ENCODE assay signal across 10 cellular contexts in the genomic region with DNA sequence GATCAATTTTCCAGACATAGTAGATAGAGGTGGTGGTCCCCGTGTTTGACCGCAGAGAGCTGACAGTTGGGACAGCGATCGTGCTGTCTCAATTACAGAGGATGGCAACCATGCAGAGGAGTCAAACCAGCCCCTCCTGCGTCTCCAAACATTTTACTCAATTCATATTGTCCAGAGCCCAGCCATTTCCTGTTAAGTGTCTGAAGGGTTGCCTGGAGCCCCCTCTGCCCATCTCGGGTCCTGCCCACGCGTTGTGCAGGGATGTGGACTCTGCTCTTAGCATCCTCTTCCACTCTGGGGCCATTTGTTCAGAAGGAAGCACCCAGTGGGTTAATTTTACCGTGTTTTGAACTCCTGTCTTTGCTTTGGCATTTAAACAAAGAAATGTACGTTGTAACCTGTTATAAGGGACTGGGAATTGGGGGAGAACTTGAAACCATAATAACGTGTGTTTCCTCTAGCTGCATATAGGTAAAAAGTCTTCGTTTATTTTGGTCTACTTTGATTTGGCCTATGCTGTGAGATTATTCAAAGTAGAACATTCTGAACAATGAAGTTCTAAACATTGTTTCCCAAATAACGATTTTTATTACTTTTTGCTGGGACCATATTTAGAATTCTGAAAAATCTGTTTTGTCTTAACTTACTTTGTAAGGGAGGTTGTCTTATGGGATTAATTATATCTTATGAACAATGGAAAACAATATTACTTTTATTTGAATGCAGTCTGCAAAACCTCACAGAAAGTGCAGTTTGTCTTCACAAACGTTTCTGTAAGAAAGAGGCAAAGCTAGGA. TPM values are rescaled to one million over a fixed set of nuclear protein-coding genes. Genes with fewer than 3 reads are reported as not detected.
A peak's percentile ranks its signal among the peaks of the same experiment; 100 is the strongest.
DNase-seq lines count a peak whose midpoint lies in the region; ATAC-seq, FAIRE-seq and TF ChIP-seq lines count a peak whose summit lies in the region.
"Had no signal": no experiment of that assay in that cellular context is flagged by ENCODE, and none has a peak within 500 bp of the region (broad histone marks: within the 10 kb centered on the region; RNA-seq: fewer than 3 reads in every experiment).

No MANE protein-coding gene starts in this region.

- H4K5ac ChIP-seq in IMR-90 (ENCODE audit: low read depth, low read length), result no peak overlapping the region

- H3K4ac ChIP-seq in IMR-90 (ENCODE audit: low read depth, low read length), result no peak overlapping the region

- intact Hi-C loops in IMR-90 (cut with micrococcal nuclease), result no loop called here
- intact Hi-C loops in spleen (cut with DNase I; ENCODE audit: low total_unique reads), result no loop called here
- intact Hi-C loops in left colon (cut with DNase I, micrococcal nuclease), result no loop called here

- H3K4me3 Mint-ChIP-seq in astrocyte (ENCODE audit: unreplicated experiment), result peak overlapping the region; percentile 84

- H2BK5ac ChIP-seq in IMR-90 (ENCODE audit: low read depth, low read length, poor library complexity, severe bottlenecking), result no peak overlapping the region

- no peaks in the 10 kb centered on the region for H3K9me3 ChIP-seq in IMR-90 (ENCODE audit: control insufficient read depth, insufficient read depth, low read length)
- no peaks in the 10 kb centered on the region for H3K9me3 ChIP-seq in astrocyte (ENCODE audit: insufficient read depth, low read depth, low read length)
- H3K9me3 ChIP-seq in spleen, result no peaks in the 10 kb centered on the region

- H2AFZ ChIP-seq in IMR-90 (replicated peaks; ENCODE audit: low read length, poor library complexity) (peak overlapping the region; percentile 34), astrocyte (ENCODE audit: low read depth, low read length) (peak overlapping the region; percentile 51)

- no peak overlapping the region for H3K23ac ChIP-seq in IMR-90 (ENCODE audit: low read depth, low read length)

- H4K91ac ChIP-seq in IMR-90 (ENCODE audit: insufficient read depth, low read depth, low read length), result no peak overlapping the region

- H3K9ac ChIP-seq in IMR-90 (ENCODE audit: low read depth, low read length), result no peak overlapping the region
- no peak overlapping the region for H3K9ac ChIP-seq in astrocyte (ENCODE audit: low read length)

- H3K79me1 ChIP-seq in IMR-90 (ENCODE audit: low read depth in 1 of 2, low read length in 2 of 2), result no peaks in the 10 kb centered on the region

- H3K4me1 ChIP-seq in IMR-90 (ENCODE audit: control insufficient read depth, insufficient read depth, low read length), result no peaks in the 10 kb centered on the region
- no peaks in the 10 kb centered on the region for H3K4me1 ChIP-seq in astrocyte (ENCODE audit: insufficient read depth, low read length)
- H3K4me1 ChIP-seq in spleen, result peaks cover 0 to 22% (median 17%) of the 10 kb centered on the region in 6 donors

- no peak overlapping the region for H3K27ac Mint-ChIP-seq in astrocyte (ENCODE audit: unreplicated experiment)

- no peak overlapping the region for H3K14ac ChIP-seq in IMR-90 (replicated peaks; ENCODE audit: low read depth, low read length)

- H3K79me2 ChIP-seq in astrocyte (ENCODE audit: insufficient read depth, low read length), result no peaks in the 10 kb centered on the region

- H2AK5ac ChIP-seq in IMR-90 (ENCODE audit: low read depth, low read length), result no peak overlapping the region

- no peaks in the 10 kb centered on the region for H4K20me1 ChIP-seq in IMR-90 (ENCODE audit: insufficient read depth, low read length)
- no peaks in the 10 kb centered on the region for H4K20me1 ChIP-seq in astrocyte (ENCODE audit: insufficient read depth, low read length)

- WGBS in IMR-90 (ENCODE audit: extremely low coverage in 2 of 2, insufficient read length in 1 of 2), 2 experiments, result 15% methylated on average over 5 of the region's 14 CpGs; no CpG with 5 or more reads in 1 of the 2 experiments
- 17 to 27% (median 18%) methylated on average over 11 to 14 of the region's 14 CpGs for WGBS in spleen, 5 donors

- no peak; the same call in none of the 2 replicates for ATAC-seq in IMR-90 (ENCODE audit: low read depth)
- no peak for ATAC-seq in activated CD4-positive, CD25-positive, alpha-beta regulatory T cell treated with anti-CD3 and anti-CD28 coated beads, Interleukin-2, amount 50 U/mL, for 24 hours
- no peak for ATAC-seq in left colon
- no peak for ATAC-seq in GM19463 (IDR thresholded peaks at IDR 0.05; ENCODE audit: unreplicated experiment)

- DNase-seq in IMR-90 (no peak), astrocyte (ENCODE audit: low read depth) (no peak), left kidney (ENCODE audit: low read depth, low spot score) (peak; percentile 72), spleen (no peak), left colon (no peak)
- no peak for DNase-seq in activated CD8-positive, alpha-beta memory T cell treated with anti-CD3 and anti-CD28 coated beads, Interleukin-2, amount 50 U/mL, for 4 hours

- no peaks in the 10 kb centered on the region for H3K36me3 Mint-ChIP-seq in astrocyte (ENCODE audit: low read depth, unreplicated experiment)

- FAIRE-seq in astrocyte (lab: Jason Lieb, UNC), result no peak
- FAIRE-seq: TTC549 had no signal

- no peak for TF ChIP-seq POLR2A in IMR-90 (IDR thresholded peaks at IDR 0.05; ENCODE audit: low read depth, low read length)
- TF ChIP-seq POLR2A in spleen (IDR thresholded peaks at IDR 0.05), result no peak

- CTCF ChIA-PET in IMR-90 (lab: Yijun Ruan, JAX), result no interaction called here

- H2AK9ac ChIP-seq in IMR-90 (replicated peaks; ENCODE audit: low read depth, low read length, poor library complexity), result no peak overlapping the region

- BruUV-seq in IMR-90 (replicated peaks; lab: Mats Ljungman, UMichigan), result no TSS peak

- no peak overlapping the region; the same call in 1 of the 2 replicates for H3K4me2 ChIP-seq in IMR-90 (ENCODE audit: low read depth, low read length)
- H3K4me2 ChIP-seq in astrocyte (ENCODE audit: low read length), result peak overlapping the region; percentile 91

- no peak overlapping the region for H2BK15ac ChIP-seq in IMR-90 (ENCODE audit: low read depth, low read length)

- no peaks in the 10 kb centered on the region for H3K36me3 ChIP-seq in IMR-90 (ENCODE audit: control insufficient read depth, insufficient read depth, low read length)
- no peaks in the 10 kb centered on the region for H3K36me3 ChIP-seq in astrocyte (ENCODE audit: insufficient read depth, low read length)
- H3K36me3 ChIP-seq in spleen, result no peaks in the 10 kb centered on the region

- H3K27me3 Mint-ChIP-seq in astrocyte (ENCODE audit: low read depth, unreplicated experiment), result peaks cover 82% of the 10 kb centered on the region

- POLR2A ChIA-PET in IMR-90 (lab: Charles Lee; ENCODE audit: unreplicated experiment), result no interaction called here

- H3K27ac ChIP-seq in IMR-90 (ENCODE audit: insufficient read depth, low read length) (no peak overlapping the region), astrocyte (ENCODE audit: low read depth, low read length) (no peak overlapping the region), spleen (no peak overlapping the region)

- TF ChIP-seq RAD21 in IMR-90 (IDR thresholded peaks at IDR 0.05; ENCODE audit: low read length), result no peak

- no peak overlapping the region for H3K56ac ChIP-seq in IMR-90 (ENCODE audit: extremely low read depth, insufficient read depth, low read length)

- TF ChIP-seq CTCF in IMR-90 (conservative IDR thresholded peaks at IDR 0.05; ENCODE audit: low read depth, low read length) (no peak), astrocyte (IDR thresholded peaks at IDR 0.05; ENCODE audit: insufficient read depth, low read depth, low read length) (no peak), spleen (IDR thresholded peaks at IDR 0.05 in 8 of 11, conservative IDR thresholded peaks at IDR 0.05 in 3 of 11) (no peak)

- no peak overlapping the region for H4K8ac ChIP-seq in IMR-90 (ENCODE audit: low read depth in 2 of 2, low read length in 2 of 2)

- no peak overlapping the region for H3K18ac ChIP-seq in IMR-90 (ENCODE audit: low read depth, low read length)

- H3K27me3 ChIP-seq in IMR-90 (ENCODE audit: control insufficient read depth, insufficient read depth, low read length), result peaks cover 55% of the 10 kb centered on the region
- peaks cover 71% of the 10 kb centered on the region for H3K27me3 ChIP-seq in astrocyte (ENCODE audit: insufficient read depth, low read length)
- peaks cover 0 to 85% (median 30%) of the 10 kb centered on the region in 7 donors for H3K27me3 ChIP-seq in spleen (replicated peaks in 1 of 7)

- H3K9me3 Mint-ChIP-seq in astrocyte (ENCODE audit: unreplicated experiment), result peaks cover 2% of the 10 kb centered on the region

- H3K4me1 Mint-ChIP-seq in astrocyte (ENCODE audit: low read depth, unreplicated experiment), result peaks cover 6% of the 10 kb centered on the region

- H2BK120ac ChIP-seq in IMR-90 (ENCODE audit: low read depth, low read length), result no peak overlapping the region

- H3K4me3 ChIP-seq in IMR-90 (ENCODE audit: insufficient read depth, low read depth, low read length) (no peak overlapping the region), astrocyte (ENCODE audit: insufficient read depth, low read depth, low read length) (peak overlapping the region; percentile 53), spleen (peak overlapping the region in 6 of 8 donors; percentile 21 to 66 (median 36))

- dilution Hi-C loops in IMR-90 (cut with HindIII; ENCODE audit: low sequenced_read_pairs, unreplicated experiment), result no loop called here

- H2BK20ac ChIP-seq in IMR-90 (ENCODE audit: low read depth, low read length), result no peak overlapping the region

- no peaks in the 10 kb centered on the region for H3K9me1 ChIP-seq in IMR-90 (ENCODE audit: insufficient read depth, low read length)

- in situ Hi-C loops in IMR-90 (cut with MboI; ENCODE audit: low sequenced_read_pairs), result no loop called here

TF ChIP-seq in IMR-90, 13 proteins besides CTCF, POLR2A, EP300 and RAD21 (continues in another document):
- no peak for TF ChIP-seq RCOR1 (IDR thresholded peaks at IDR 0.05; ENCODE audit: insufficient replicate concordance, low read length)
- TF ChIP-seq NFE2L2 (IDR thresholded peaks at IDR 0.05; ENCODE audit: low read depth, low read length), result no peak
- TF ChIP-seq, protein P1, sequence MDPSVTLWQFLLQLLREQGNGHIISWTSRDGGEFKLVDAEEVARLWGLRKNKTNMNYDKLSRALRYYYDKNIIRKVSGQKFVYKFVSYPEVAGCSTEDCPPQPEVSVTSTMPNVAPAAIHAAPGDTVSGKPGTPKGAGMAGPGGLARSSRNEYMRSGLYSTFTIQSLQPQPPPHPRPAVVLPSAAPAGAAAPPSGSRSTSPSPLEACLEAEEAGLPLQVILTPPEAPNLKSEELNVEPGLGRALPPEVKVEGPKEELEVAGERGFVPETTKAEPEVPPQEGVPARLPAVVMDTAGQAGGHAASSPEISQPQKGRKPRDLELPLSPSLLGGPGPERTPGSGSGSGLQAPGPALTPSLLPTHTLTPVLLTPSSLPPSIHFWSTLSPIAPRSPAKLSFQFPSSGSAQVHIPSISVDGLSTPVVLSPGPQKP (IDR thresholded peaks at IDR 0.05; ENCODE audit: borderline replicate concordance, low read depth, low read length), result no peak
- TF ChIP-seq MXI1 (IDR thresholded peaks at IDR 0.05; ENCODE audit: borderline replicate concordance, low read depth, low read length), result no peak

RNA-seq across cellular contexts. Expression of gene EGFLAM, which starts 0.9 kb away (rescaled TPM):
- total RNA-seq in IMR-90 (2012; rRNA removed), result 1.1 TPM in 2 replicates
- polyA plus RNA-seq in IMR-90 (2012; rRNA removed), result 0.62 and 0.77 TPM in 2 replicates
- polyA plus RNA-seq in IMR-90 (2012; cell fraction: cytosol; rRNA removed), result 0.36 and 0.52 TPM in 2 replicates
- polyA plus RNA-seq in IMR-90 (2012; cell fraction: nucleus; rRNA removed; ENCODE audit: low replicate concordance), result 0.13 and 0.86 TPM in 2 replicates
- 1.0 and 1.1 TPM in 2 replicates for total RNA-seq in astrocyte
- 10 to 100 TPM in 6 of 7 donors, 1 to 10 TPM in 1; 9.6 to 16.8 (median 13.0) TPM for total RNA-seq in spleen
- 1 to 10 TPM; 6.0 to 7.4 (median 7.4) TPM for polyA plus RNA-seq in spleen
- total RNA-seq in left colon, result under 1 TPM; 0.78 to 0.98 TPM
- total RNA-seq: G401 had no signal
